6 cellular contexts compared by ENCODE assay signal in genomic region chr1:178993559-178993958, GRCh38.
"Had no signal": no experiment of that assay in that cellular context is flagged by ENCODE, and none has a peak within 500 bp of the region (broad histone marks: within the 10 kb centered on the region; RNA-seq: fewer than 3 reads in every experiment).

No MANE protein-coding gene starts in this region.

- ATAC-seq: HepG2 had no signal

- H3K27ac ChIP-seq: HL-60 had no signal

- FAIRE-seq: HepG2, HTR-8/SVneo had no signal

- DNase-seq: IMR-90, KBM-7, KG1 had no signal
